In genomic region chr2:15808980-15809379, GRCh38 we compare ENCODE assay signal across 23 cellular contexts.
"Had no signal": no experiment of that assay in that cellular context is flagged by ENCODE, and none has a peak within 500 bp of the region (broad histone marks: within the 10 kb centered on the region; RNA-seq: fewer than 3 reads in every experiment).

No MANE protein-coding gene starts in this region.

- H3K9me3 ChIP-seq: breast epithelium, esophagus squamous epithelium, heart left ventricle, prostate gland, sigmoid colon, upper lobe of left lung had no signal

- DNase-seq: activated CD4-positive, alpha-beta T cell treated with anti-CD3 and anti-CD28 coated beads for 4 hours; activated CD8-positive, alpha-beta memory T cell treated with anti-CD3 and anti-CD28 coated beads, Interleukin-2, amount 50 U/mL, for 4 hours; activated CD8-positive, alpha-beta T cell treated with anti-CD3 and anti-CD28 coated beads for 36 hours; activated gamma-delta T cell treated with Interleukin-2 at 50 U/mL for 16 hours; activated naive CD8-positive, alpha-beta T cell treated with anti-CD3 and anti-CD28 coated beads for 36 hours; activated T-cell treated with anti-CD3 and anti-CD28 coated beads, Interleukin-2, amount 50 U/mL, for 72 hours; esophagus squamous epithelium; foreskin keratinocyte; heart left ventricle; kidney; left ventricle myocardium superior; midbrain; occipital lobe; sigmoid colon; stimulated activated CD4-positive, alpha-beta T cell treated with anti-CD3 and anti-CD28 coated beads, Interleukin-12 subunit alpha, Interleukin-12 subunit beta, amount 100 ng/mL, for 4 hours; stimulated activated naive CD4-positive, alpha-beta T cell; substantia nigra; T-cell; T1000; WERI-Rb-1 had no signal

- H3K27me3 Mint-ChIP-seq: activated CD8-positive, alpha-beta T cell treated with anti-CD3 and anti-CD28 coated beads for 36 hours had no signal

- H3K4me3 ChIP-seq: breast epithelium, esophagus squamous epithelium, heart left ventricle, prostate gland, sigmoid colon, upper lobe of left lung had no signal

- H3K27ac Mint-ChIP-seq: activated CD8-positive, alpha-beta T cell treated with anti-CD3 and anti-CD28 coated beads for 36 hours; activated naive CD8-positive, alpha-beta T cell treated with anti-CD3 and anti-CD28 coated beads for 36 hours; activated T-cell treated with anti-CD3 and anti-CD28 coated beads, Interleukin-2, amount 50 U/mL, for 72 hours; T-cell had no signal

- H3K4me3 Mint-ChIP-seq: activated CD8-positive, alpha-beta T cell treated with anti-CD3 and anti-CD28 coated beads for 36 hours; activated naive CD8-positive, alpha-beta T cell treated with anti-CD3 and anti-CD28 coated beads for 36 hours; activated T-cell treated with anti-CD3 and anti-CD28 coated beads, Interleukin-2, amount 50 U/mL, for 72 hours; T-cell had no signal

- H3K36me3 ChIP-seq: breast epithelium, esophagus squamous epithelium, heart left ventricle, prostate gland, sigmoid colon, upper lobe of left lung, WERI-Rb-1 had no signal

- H3K27me3 ChIP-seq: esophagus squamous epithelium, foreskin keratinocyte, heart left ventricle, sigmoid colon, upper lobe of left lung had no signal

- H3K9me3 Mint-ChIP-seq: activated CD8-positive, alpha-beta T cell treated with anti-CD3 and anti-CD28 coated beads for 36 hours; activated naive CD8-positive, alpha-beta T cell treated with anti-CD3 and anti-CD28 coated beads for 36 hours; activated T-cell treated with anti-CD3 and anti-CD28 coated beads, Interleukin-2, amount 50 U/mL, for 72 hours; T-cell had no signal

- H3K4me1 ChIP-seq: breast epithelium, esophagus squamous epithelium, foreskin keratinocyte, prostate gland, sigmoid colon, upper lobe of left lung had no signal

- H3K36me3 Mint-ChIP-seq: activated naive CD8-positive, alpha-beta T cell treated with anti-CD3 and anti-CD28 coated beads for 36 hours; T-cell had no signal

- H3K27ac ChIP-seq: breast epithelium, esophagus squamous epithelium, foreskin keratinocyte, heart left ventricle, prostate gland, sigmoid colon, upper lobe of left lung, WERI-Rb-1 had no signal

- FAIRE-seq: kidney had no signal

- H3K4me1 Mint-ChIP-seq: activated naive CD8-positive, alpha-beta T cell treated with anti-CD3 and anti-CD28 coated beads for 36 hours; T-cell had no signal
